22 cellular contexts compared by ENCODE assay signal in the genomic region with DNA sequence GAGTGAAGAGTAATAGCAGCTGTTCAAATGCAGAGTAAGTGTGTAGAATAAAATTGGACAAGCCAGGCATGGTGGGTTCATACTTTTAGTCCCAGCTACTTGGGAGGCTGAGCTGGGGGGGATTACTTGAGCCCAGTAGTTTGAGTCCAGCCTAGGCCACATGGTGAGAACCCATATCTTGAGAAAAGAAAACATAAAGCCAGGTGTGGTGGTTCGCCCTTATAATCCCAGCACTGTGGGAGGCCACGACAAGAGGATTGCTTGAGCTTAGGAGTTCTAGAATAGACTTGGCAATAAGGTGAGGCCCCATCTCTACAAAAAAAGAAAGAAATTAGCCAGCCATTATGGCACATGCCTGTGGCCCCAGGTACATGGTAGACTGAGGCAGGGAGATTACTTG.
DNase-seq lines count a peak whose midpoint lies in the region; FAIRE-seq and TF ChIP-seq lines count a peak whose summit lies in the region.
"Had no signal": no experiment of that assay in that cellular context is flagged by ENCODE, and none has a peak within 500 bp of the region (broad histone marks: within the 10 kb centered on the region; RNA-seq: fewer than 3 reads in every experiment).

No MANE protein-coding gene starts in this region.

- DNase-seq in astrocyte (ENCODE audit: low read depth) (no peak), mesenchymal stem cell (no peak), trophoblast cell (no peak), NCI-H510A (lab: John Stamatoyannopoulos, UW) (no peak), iPS-NIHi7 (ENCODE audit: extremely low spot score) (no peak), foreskin fibroblast (no peak), small intestine (no peak)
- DNase-seq: Caco-2; CD4-positive, alpha-beta T cell; DMS 273 treated with DMSO at 0.1 percent for 48 hours; DMS79 treated with DMSO at 0.1 percent for 48 hours; H7; KG1; NCI-H1092 treated with DMSO at 0.1 percent for 48 hours; NCI-H1436 treated with DMSO at 0.1 percent for 48 hours; NCI-H524; NCI-H774 had no signal

- no peak overlapping the region for H3K4me3 Mint-ChIP-seq in astrocyte (ENCODE audit: unreplicated experiment)
- H3K4me3 Mint-ChIP-seq: CD4-positive, alpha-beta T cell; HFFc6 had no signal

- H2BK12ac ChIP-seq in mesenchymal stem cell (ENCODE audit: low read length in 2 of 2): no peak overlapping the region
- peak overlapping the region; percentile 100 for H2BK12ac ChIP-seq in trophoblast cell (ENCODE audit: low read length)

- no peaks in the 10 kb centered on the region for H3K9me3 Mint-ChIP-seq in astrocyte (ENCODE audit: unreplicated experiment)
- H3K9me3 Mint-ChIP-seq: CD4-positive, alpha-beta T cell; HFFc6 had no signal

- H3K27me3 Mint-ChIP-seq in astrocyte (ENCODE audit: low read depth, unreplicated experiment): no peaks in the 10 kb centered on the region

- peaks cover 50% of the 10 kb centered on the region for H3K4me1 Mint-ChIP-seq in astrocyte (ENCODE audit: low read depth, unreplicated experiment)

- no peaks in the 10 kb centered on the region for H3K36me3 Mint-ChIP-seq in astrocyte (ENCODE audit: low read depth, unreplicated experiment)

- H3K4me1 ChIP-seq in HEK293 (ENCODE audit: control insufficient read depth, insufficient read depth, low read length) (peaks cover 16% of the 10 kb centered on the region), astrocyte (ENCODE audit: insufficient read depth, low read length) (peaks cover 24% of the 10 kb centered on the region), mesenchymal stem cell (ENCODE audit: control insufficient read depth, insufficient read depth, low read depth, low read length) (peaks cover 19% of the 10 kb centered on the region), trophoblast cell (ENCODE audit: control insufficient read depth in 1 of 2, insufficient read depth in 2 of 2, low read length in 2 of 2) (peaks cover 19 to 20% of the 10 kb centered on the region in 2 experiments), small intestine (ENCODE audit: control insufficient read depth in 2 of 2, insufficient read depth in 1 of 2, low read depth in 1 of 2, low read length in 1 of 2) (no peaks in the 10 kb centered on the region)
- H3K4me1 ChIP-seq: BLaER1 had no signal

- 74% methylated on average over 2 of the region's 2 CpGs for WGBS in mesenchymal stem cell
- WGBS in trophoblast cell (ENCODE audit: extremely low coverage, insufficient coverage, insufficient read length): no CpG with 5 or more reads among the region's 2 CpGs
- WGBS in small intestine, 3 donors: 42 to 92% (median 88%) methylated on average over 2 of the region's 2 CpGs

- H3K36me3 ChIP-seq in HEK293 (ENCODE audit: control insufficient read depth in 2 of 2, insufficient read depth in 1 of 2, low read length in 2 of 2) (no peaks in the 10 kb centered on the region), astrocyte (ENCODE audit: insufficient read depth, low read length) (no peaks in the 10 kb centered on the region), mesenchymal stem cell (ENCODE audit: control insufficient read depth in 1 of 2, insufficient read depth in 2 of 2, low read depth in 1 of 2, low read length in 2 of 2) (no peaks in the 10 kb centered on the region), trophoblast cell (ENCODE audit: control insufficient read depth in 1 of 2, insufficient read depth in 2 of 2, low read length in 2 of 2) (no peaks in the 10 kb centered on the region), small intestine (ENCODE audit: control insufficient read depth in 2 of 2, insufficient read depth in 2 of 2, low read length in 2 of 2) (no peaks in the 10 kb centered on the region)
- H3K36me3 ChIP-seq: BLaER1 had no signal

- CTCF ChIA-PET in HEK293 (lab: Yijun Ruan, JAX): interaction anchor here (0.5 to 17.3 kb wide), 21 partner anchors 9 to 907 kb away, joined by 3 to 566 read pairs (median 5); no protein-coding TSS in a partner anchor

- H3K4ac ChIP-seq in mesenchymal stem cell (ENCODE audit: low read depth in 1 of 2, low read length in 2 of 2) (no peak overlapping the region), trophoblast cell (ENCODE audit: low read depth, low read length) (peak overlapping the region; percentile 92)

- H3K23ac ChIP-seq in mesenchymal stem cell (ENCODE audit: low read length in 2 of 2): no peak overlapping the region
- peak overlapping the region; percentile 55 for H3K23ac ChIP-seq in trophoblast cell (ENCODE audit: low read length)

- H2AFZ ChIP-seq in astrocyte (ENCODE audit: low read depth, low read length): no peak overlapping the region
- H2AFZ ChIP-seq in mesenchymal stem cell (ENCODE audit: low read depth, low read length): no peak overlapping the region
- peak overlapping the region; percentile 25 for H2AFZ ChIP-seq in trophoblast cell (ENCODE audit: insufficient read depth, low read length, poor library complexity)

- H2BK5ac ChIP-seq in mesenchymal stem cell (ENCODE audit: low read depth, low read length, poor library complexity, severe bottlenecking) (peak overlapping the region; percentile 90), trophoblast cell (ENCODE audit: low read depth, low read length, poor library complexity) (peak overlapping the region; percentile 98)

- FAIRE-seq in astrocyte (lab: Jason Lieb, UNC) (no peak), small intestine (lab: Jason Lieb, UNC) (no peak)

- no peaks in the 10 kb centered on the region for H3K27me3 ChIP-seq in astrocyte (ENCODE audit: insufficient read depth, low read length)
- peaks cover 0 to 15% of the 10 kb centered on the region in 2 experiments for H3K27me3 ChIP-seq in mesenchymal stem cell (ENCODE audit: control insufficient read depth in 1 of 2, insufficient read depth in 1 of 2, low read length in 2 of 2)
- H3K27me3 ChIP-seq in trophoblast cell (ENCODE audit: insufficient read depth, low read length): no peaks in the 10 kb centered on the region
- H3K27me3 ChIP-seq in small intestine (ENCODE audit: control insufficient read depth in 2 of 2, insufficient read depth in 2 of 2, low read length in 2 of 2): no peaks in the 10 kb centered on the region
- H3K27me3 ChIP-seq: BLaER1 had no signal

- peak overlapping the region; percentile 57 for H3K4me2 ChIP-seq in astrocyte (ENCODE audit: low read length)
- H3K4me2 ChIP-seq in mesenchymal stem cell (ENCODE audit: low read length, poor library complexity, severe bottlenecking): no peak overlapping the region
- no peak overlapping the region for H3K4me2 ChIP-seq in trophoblast cell (ENCODE audit: low read length)
- H3K4me2 ChIP-seq: BLaER1 had no signal

- H2AK5ac ChIP-seq in mesenchymal stem cell (ENCODE audit: low read length, severe bottlenecking): peak overlapping the region; percentile 90
- H2AK5ac ChIP-seq in trophoblast cell (ENCODE audit: low read length): peak overlapping the region; percentile 97

- no peaks in the 10 kb centered on the region for H3K9me3 ChIP-seq in HEK293 (ENCODE audit: control insufficient read depth, insufficient read depth, low read depth, low read length)
- no peaks in the 10 kb centered on the region for H3K9me3 ChIP-seq in astrocyte (ENCODE audit: insufficient read depth, low read depth, low read length)
- H3K9me3 ChIP-seq in mesenchymal stem cell (ENCODE audit: control insufficient read depth, low read length): no peaks in the 10 kb centered on the region
- H3K9me3 ChIP-seq in trophoblast cell (ENCODE audit: insufficient read depth, low read depth, low read length): no peaks in the 10 kb centered on the region
- no peaks in the 10 kb centered on the region for H3K9me3 ChIP-seq in small intestine (ENCODE audit: control insufficient read depth, low read depth)
- H3K9me3 ChIP-seq: BLaER1, Caco-2 had no signal

- H4K20me1 ChIP-seq in astrocyte (ENCODE audit: insufficient read depth, low read length): no peaks in the 10 kb centered on the region
- H4K20me1 ChIP-seq: BLaER1 had no signal

- no peak overlapping the region for H2BK15ac ChIP-seq in mesenchymal stem cell (ENCODE audit: low read depth, poor library complexity, severe bottlenecking)

- H4K8ac ChIP-seq in mesenchymal stem cell (ENCODE audit: low read length) (no peak overlapping the region), trophoblast cell (ENCODE audit: low read depth, low read length) (peak overlapping the region; percentile 86)

- peak overlapping the region; percentile 100 for H3K27ac Mint-ChIP-seq in astrocyte (ENCODE audit: unreplicated experiment)
- H3K27ac Mint-ChIP-seq: CD4-positive, alpha-beta T cell; HFFc6 had no signal

- H3K9ac ChIP-seq in astrocyte (ENCODE audit: low read length) (peak overlapping the region; percentile 63), mesenchymal stem cell (ENCODE audit: low read length) (no peak overlapping the region), trophoblast cell (ENCODE audit: low read length) (no peak overlapping the region)
- H3K9ac ChIP-seq: BLaER1 had no signal

- H3K4me3 ChIP-seq in HEK293 (ENCODE audit: low read depth, low read length): no peak overlapping the region
- H3K4me3 ChIP-seq in astrocyte (ENCODE audit: insufficient read depth, low read depth, low read length): no peak overlapping the region
- H3K4me3 ChIP-seq in mesenchymal stem cell (ENCODE audit: insufficient read depth in 1 of 2, low read depth in 1 of 2, low read length in 2 of 2): no peak overlapping the region
- H3K4me3 ChIP-seq in trophoblast cell (ENCODE audit: low read depth, low read length): no peak overlapping the region
- no peak overlapping the region for H3K4me3 ChIP-seq in foreskin fibroblast (ENCODE audit: low read depth in 1 of 2, low read length in 2 of 2)
- H3K4me3 ChIP-seq in small intestine (ENCODE audit: low read depth in 1 of 2, low read length in 2 of 2): no peak overlapping the region
- H3K4me3 ChIP-seq: BLaER1 had no signal

- H3K18ac ChIP-seq in mesenchymal stem cell (ENCODE audit: low read depth in 1 of 2, low read length in 2 of 2): no peak overlapping the region
- H3K18ac ChIP-seq in trophoblast cell (ENCODE audit: low read length): peak overlapping the region; percentile 87

- H4K91ac ChIP-seq in mesenchymal stem cell (ENCODE audit: low read length) (no peak overlapping the region), trophoblast cell (ENCODE audit: low read depth, low read length) (peak overlapping the region; percentile 100)

- POLR2A ChIA-PET in HEK293 (lab: Yijun Ruan, JAX): interaction anchor here (3.4 kb wide), 1 partner anchor 178 kb away, joined by 16 read pairs; no protein-coding TSS in a partner anchor

- no peak overlapping the region for H2BK120ac ChIP-seq in mesenchymal stem cell (ENCODE audit: low read depth, low read length)
- H2BK120ac ChIP-seq in trophoblast cell (ENCODE audit: insufficient read depth, low read length, poor library complexity): peak overlapping the region; percentile 100

- no peak for TF ChIP-seq CTCF in HEK293 (tag by site-specific recombination; IDR thresholded peaks at IDR 0.05)
- no peak for TF ChIP-seq CTCF in astrocyte (IDR thresholded peaks at IDR 0.05; ENCODE audit: insufficient read depth, low read depth, low read length)
- TF ChIP-seq CTCF in foreskin fibroblast (IDR thresholded peaks at IDR 0.05; ENCODE audit: low read depth, low read length): no peak

- H3K14ac ChIP-seq in mesenchymal stem cell (ENCODE audit: low read length in 2 of 2) (no peak overlapping the region), trophoblast cell (ENCODE audit: low read length) (peak overlapping the region; percentile 92)

- H3K79me1 ChIP-seq in mesenchymal stem cell (replicated peaks; ENCODE audit: low read length, poor library complexity, severe bottlenecking): no peaks in the 10 kb centered on the region
- H3K79me1 ChIP-seq in trophoblast cell (ENCODE audit: low read length): peaks cover 29% of the 10 kb centered on the region

- 0 out of 2 replicates have a peak overlapping the region, but pooled peaks have one; percentile 57 for H3K27ac ChIP-seq in HEK293 (ENCODE audit: extremely low read depth, low read depth, low read length)
- H3K27ac ChIP-seq in astrocyte (ENCODE audit: low read depth, low read length): peak overlapping the region; percentile 63
- H3K27ac ChIP-seq in mesenchymal stem cell (ENCODE audit: low read length, poor library complexity, severe bottlenecking): peak overlapping the region; percentile 93
- peak overlapping the region; percentile 99 for H3K27ac ChIP-seq in trophoblast cell (ENCODE audit: low read depth, low read length)
- no peak overlapping the region for H3K27ac ChIP-seq in small intestine (ENCODE audit: low read depth in 1 of 2, low read length in 1 of 2)
- H3K27ac ChIP-seq: 22Rv1, BLaER1, HL-60 had no signal

- H4K12ac ChIP-seq in trophoblast cell (ENCODE audit: low read depth, low read length): peak overlapping the region; percentile 64

- H3K79me2 ChIP-seq in astrocyte (ENCODE audit: insufficient read depth, low read length) (no peaks in the 10 kb centered on the region), trophoblast cell (ENCODE audit: control insufficient read depth, insufficient read depth, low read length, poor library complexity) (peaks cover 11% of the 10 kb centered on the region)

Comparison
In these comparisons a context has a peak if more than half of its experiments do, and no peak if none do; other contexts are left out.
1. H3K27ac ChIP-seq: peak in HEK293 (single experiment), astrocyte (single experiment), mesenchymal stem cell (single experiment) and trophoblast cell (single experiment); none in small intestine (0 of 2).